Comparison of ENCODE assay signal across 8 cellular contexts in the genomic region with DNA sequence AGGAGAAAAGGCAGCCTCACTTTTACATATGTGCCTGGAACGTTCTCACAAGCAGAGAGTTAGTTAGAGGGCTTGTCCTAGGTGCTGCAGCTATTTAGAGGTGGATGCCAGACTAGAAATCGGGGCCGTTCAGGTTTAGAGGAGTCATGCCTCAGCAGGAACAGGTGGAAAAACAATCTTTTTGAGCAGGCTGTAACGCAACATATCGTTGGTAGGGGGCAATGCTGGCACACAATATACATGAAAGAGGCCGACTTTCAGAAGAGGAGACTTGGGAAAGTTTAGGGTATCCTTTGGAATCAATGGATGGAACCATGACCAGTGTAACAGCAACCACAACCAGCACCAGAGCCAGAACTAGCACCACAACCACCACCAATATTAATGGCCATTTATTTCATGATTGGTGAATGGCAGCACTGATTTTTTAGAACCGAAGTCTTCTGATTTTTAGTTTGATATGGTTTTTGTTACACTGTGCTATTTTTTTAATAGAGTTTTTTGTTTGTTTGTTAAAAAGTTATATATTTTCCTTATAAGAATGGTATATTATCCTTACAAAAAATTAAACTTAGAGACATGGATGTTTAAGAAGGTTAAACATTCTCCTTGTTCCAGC. TPM values are rescaled to one million over a fixed set of nuclear protein-coding genes. Genes with fewer than 3 reads are reported as not detected.
DNase-seq lines count a peak whose midpoint lies in the region; ATAC-seq, FAIRE-seq and TF ChIP-seq lines count a peak whose summit lies in the region.

No MANE protein-coding gene starts in this region.

- no peaks in the 10 kb centered on the region for H3K36me3 Mint-ChIP-seq in type B pancreatic cell
- H3K36me3 Mint-ChIP-seq in stimulated activated effector memory CD8-positive, alpha-beta T cell treated with anti-CD3 and anti-CD28 coated beads, Interleukin-12 subunit alpha, Interleukin-12 subunit beta, amount 100 ng/mL, for 72 hours, result no peaks in the 10 kb centered on the region

- no peak overlapping the region for H3K4me2 ChIP-seq in A549

- 18% methylated on average over 7 of the region's 7 CpGs for WGBS in A549 (ENCODE audit: missing lambda C conversion rate)
- WGBS in esophagus muscularis mucosa, result 55% methylated on average over 7 of the region's 7 CpGs

- H3K9me3 Mint-ChIP-seq in type B pancreatic cell, result peaks cover 2% of the 10 kb centered on the region
- no peaks in the 10 kb centered on the region for H3K9me3 Mint-ChIP-seq in stimulated activated effector memory CD8-positive, alpha-beta T cell treated with anti-CD3 and anti-CD28 coated beads, Interleukin-12 subunit alpha, Interleukin-12 subunit beta, amount 100 ng/mL, for 72 hours

- no peak overlapping the region for H3K4me3 Mint-ChIP-seq in type B pancreatic cell
- no peak overlapping the region for H3K4me3 Mint-ChIP-seq in stimulated activated effector memory CD8-positive, alpha-beta T cell treated with anti-CD3 and anti-CD28 coated beads, Interleukin-12 subunit alpha, Interleukin-12 subunit beta, amount 100 ng/mL, for 72 hours

- DNase-seq in A549 (ENCODE audit: low read depth in 1 of 2, low spot score in 1 of 2) (peak in 1 of 2 experiments; percentile 12), GM12891 (ENCODE audit: insufficient read length, low spot score) (no peak), NCI-H526 (lab: John Stamatoyannopoulos, UW) (peak; percentile 14 to 66), esophagus muscularis mucosa (ENCODE audit: extremely low spot score) (no peak), type B pancreatic cell (ENCODE audit: extremely low spot score, unreplicated experiment) (no peak)
- no peak for DNase-seq in stimulated activated effector memory CD8-positive, alpha-beta T cell treated with anti-CD3 and anti-CD28 coated beads, Interleukin-12 subunit alpha, Interleukin-12 subunit beta, amount 100 ng/mL, for 72 hours (ENCODE audit: low spot score in 2 of 2)

- no peaks in the 10 kb centered on the region for H3K27me3 ChIP-seq in esophagus muscularis mucosa

- CTCF ChIA-PET in A549 (lab: Yijun Ruan, JAX), result interaction anchor here (0.6 to 3.4 kb wide), 2 partner anchors 133 to 622 kb away, joined by 3 to 8 read pairs; no protein-coding TSS in a partner anchor

- intact Hi-C loops in esophagus muscularis mucosa (cut with DNase I), result loop anchor here (5.0 to 10.0 kb wide), 4 partner anchors 631 to 1258 kb away; no protein-coding TSS in a partner anchor

- H3K4me1 ChIP-seq in A549 (no peaks in the 10 kb centered on the region), esophagus muscularis mucosa (peaks cover 0 to 20% (median 14%) of the 10 kb centered on the region in 4 donors)

- no peak for FAIRE-seq in A549 (lab: Jason Lieb, UNC)
- peak; percentile 26 for FAIRE-seq in GM12891 (lab: Jason Lieb, UNC)

- TF ChIP-seq RAD21 in A549 (conservative IDR thresholded peaks at IDR 0.05 in 1 of 2, IDR thresholded peaks at IDR 0.05 in 1 of 2), result peak in 1 of 2 experiments; percentile 39; a peak in 1 of 5 replicates

- peaks cover 16% of the 10 kb centered on the region for H3K4me1 Mint-ChIP-seq in type B pancreatic cell (ENCODE audit: unreplicated experiment)
- no peaks in the 10 kb centered on the region for H3K4me1 Mint-ChIP-seq in stimulated activated effector memory CD8-positive, alpha-beta T cell treated with anti-CD3 and anti-CD28 coated beads, Interleukin-12 subunit alpha, Interleukin-12 subunit beta, amount 100 ng/mL, for 72 hours

- TF ChIP-seq EP300 in A549 (IDR thresholded peaks at IDR 0.05) (no peak), esophagus muscularis mucosa (IDR thresholded peaks at IDR 0.05) (no peak)

- TF ChIP-seq CTCF in A549 (IDR thresholded peaks at IDR 0.05) (peak; percentile 25; the same call in 2 of the 3 replicates), esophagus muscularis mucosa (IDR thresholded peaks at IDR 0.05) (peak; percentile 34 to 52 (median 45)), type B pancreatic cell (conservative IDR thresholded peaks at IDR 0.05) (peak; percentile 78)

- TF ChIP-seq POLR2A in A549 (IDR thresholded peaks at IDR 0.05; ENCODE audit: low read length) (no peak), GM12891 (IDR thresholded peaks at IDR 0.05; ENCODE audit: low read depth, low read length) (no peak), esophagus muscularis mucosa (IDR thresholded peaks at IDR 0.05; ENCODE audit: low read depth) (no peak)

- ATAC-seq in A549 (peak; percentile 44; a peak in 1 of 6 replicates), HG03571 (IDR thresholded peaks at IDR 0.05; ENCODE audit: unreplicated experiment) (no peak), GM21360 (IDR thresholded peaks at IDR 0.05; ENCODE audit: unreplicated experiment) (no peak)
- ATAC-seq in stimulated activated effector memory CD8-positive, alpha-beta T cell treated with anti-CD3 and anti-CD28 coated beads, Interleukin-12 subunit alpha, Interleukin-12 subunit beta, amount 100 ng/mL, for 72 hours, result no peak

- POLR2A ChIA-PET in A549 (lab: Yijun Ruan, JAX), result no interaction called here

- H3K9me3 ChIP-seq in A549 (no peaks in the 10 kb centered on the region), esophagus muscularis mucosa (no peaks in the 10 kb centered on the region)

- H3K4me3 ChIP-seq in A549 (no peak overlapping the region), esophagus muscularis mucosa (no peak overlapping the region)

- no peaks in the 10 kb centered on the region for H3K36me3 ChIP-seq in esophagus muscularis mucosa

- H3K27ac ChIP-seq in A549 (no peak overlapping the region), esophagus muscularis mucosa (replicated peaks in 1 of 4) (peak overlapping the region; percentile 7 to 40 (median 26))

- peaks cover 18% of the 10 kb centered on the region for H3K27me3 Mint-ChIP-seq in type B pancreatic cell

- H3K27ac Mint-ChIP-seq in type B pancreatic cell, result no peak overlapping the region
- H3K27ac Mint-ChIP-seq in stimulated activated effector memory CD8-positive, alpha-beta T cell treated with anti-CD3 and anti-CD28 coated beads, Interleukin-12 subunit alpha, Interleukin-12 subunit beta, amount 100 ng/mL, for 72 hours, result no peak overlapping the region

TF ChIP-seq in A549, 52 proteins besides CTCF, POLR2A, EP300 and RAD21:
- no peak for TF ChIP-seq NFE2L2 (conservative IDR thresholded peaks at IDR 0.05; ENCODE audit: low read length)
- TF ChIP-seq CBX8 (IDR thresholded peaks at IDR 0.05), result no peak

TF ChIP-seq in GM12891, 5 proteins besides CTCF, POLR2A, EP300 and RAD21:
- TF ChIP-seq POU2F2 (IDR thresholded peaks at IDR 0.05; ENCODE audit: low read depth, low read length) (no peak), POLR2AphosphoS5 (IDR thresholded peaks at IDR 0.05; ENCODE audit: low read depth, low read length) (no peak), SPI1 (IDR thresholded peaks at IDR 0.05; ENCODE audit: low read depth, low read length) (no peak), TAF1 (IDR thresholded peaks at IDR 0.05; ENCODE audit: low read depth, low read length) (no peak), PAX5 (IDR thresholded peaks at IDR 0.05; ENCODE audit: insufficient read depth, low read length, severe bottlenecking) (no peak)

RNA-seq across cellular contexts. Expression of a gene that starts 14.9 kb away (rescaled TPM):
- 23.4 and 26.4 TPM in 2 replicates for polyA plus RNA-seq in A549 (2011; rRNA removed)
- 4.1 and 6.1 TPM in 2 replicates for polyA plus RNA-seq in A549 (2012; cell fraction: cytosol; rRNA removed)
- 2.0 and 4.3 TPM in 2 replicates for polyA plus RNA-seq in A549 (2012; cell fraction: nucleus; rRNA removed)
- polyA plus RNA-seq in A549 (2017; fragmentation: RNase III; extraction: RNeasy Plus Mini Kit Qiagen cat#74134 plus additional on column Dnase treatment), result 6.5 to 7.1 TPM (median 6.6 TPM) in 3 replicates
- 22.4 and 24.6 TPM in 2 replicates for polyA minus RNA-seq in A549 (2011; rRNA and poly(A)+ RNA removed)
- polyA plus RNA-seq in GM12891 (2012; ENCODE audit: low read depth, missing spikeins), result 1.4 TPM
- total RNA-seq in esophagus muscularis mucosa, result 10 to 100 TPM; 37.8 to 59.3 (median 42.8) TPM
- total RNA-seq in type B pancreatic cell (ENCODE audit: low replicate concordance), result 22.6 and 24.6 TPM in 2 replicates

Comparison
In these comparisons a context has a peak if more than half of its experiments do, and no peak if none do; other contexts are left out.
1. ATAC-seq: peak in A549 (2 of 2); none in stimulated activated effector memory CD8-positive, alpha-beta T cell treated with anti-CD3 and anti-CD28 coated beads, Interleukin-12 subunit alpha, Interleukin-12 subunit beta, amount 100 ng/mL, for 72 hours (single experiment), HG03571 (single experiment) and GM21360 (single experiment).
2. DNase-seq: peak in NCI-H526 (2 of 2); none in GM12891 (single experiment), esophagus muscularis mucosa (single experiment), type B pancreatic cell (single experiment) and stimulated activated effector memory CD8-positive, alpha-beta T cell treated with anti-CD3 and anti-CD28 coated beads, Interleukin-12 subunit alpha, Interleukin-12 subunit beta, amount 100 ng/mL, for 72 hours (0 of 2).
3. H3K27ac ChIP-seq: peak in esophagus muscularis mucosa (4 of 4); none in A549 (0 of 2).
4. CTCF ChIP-seq: peak in every context shown above with its lines; median percentile 78 in type B pancreatic cell; 45 in esophagus muscularis mucosa; 25 in A549.